In genomic region chr2:73822991-73823390, GRCh38 we compare ENCODE assay signal across 2 cellular contexts.
A peak's percentile ranks its signal among the peaks of the same experiment; 100 is the strongest.
TF ChIP-seq lines count a peak whose summit lies in the region.

No MANE protein-coding gene starts in this region.

TF ChIP-seq in HepG2, 621 proteins besides CTCF, POLR2A, EP300 and RAD21 (continues in another document):
- no peak for TF ChIP-seq RERE (CRISPR knock-in tag; IDR thresholded peaks at IDR 0.05; ENCODE audit: low read depth)
- peak; percentile 57 for TF ChIP-seq ZBTB40 (IDR thresholded peaks at IDR 0.05)
- TF ChIP-seq ZBTB40 (CRISPR knock-in tag; IDR thresholded peaks at IDR 0.05): peak; percentile 95
- TF ChIP-seq ZNF660 (CRISPR knock-in tag; IDR thresholded peaks at IDR 0.05; ENCODE audit: borderline replicate concordance, low read depth): no peak
- no peak for TF ChIP-seq SIN3B (IDR thresholded peaks at IDR 0.05; ENCODE audit: low read length)

TF ChIP-seq in GM12878, 131 proteins besides CTCF, POLR2A, EP300 and RAD21:
- TF ChIP-seq ZBTB40 (IDR thresholded peaks at IDR 0.05; ENCODE audit: borderline replicate concordance) (peak; percentile 91), ZBTB11 (CRISPR knock-in tag; IDR thresholded peaks at IDR 0.05) (no peak), RFX5 (IDR thresholded peaks at IDR 0.05; ENCODE audit: low read depth, low read length) (no peak), POU2F2 (IDR thresholded peaks at IDR 0.05; ENCODE audit: borderline replicate concordance, low read depth, low read length) (peak; percentile 62; the same call in 1 of the 3 replicates)
